8 cellular contexts compared by ENCODE assay signal in genomic region chr9:131727795-131728545, GRCh38. TPM values are rescaled to one million over a fixed set of nuclear protein-coding genes. Genes with fewer than 3 reads are reported as not detected.
DNase-seq lines count a peak whose midpoint lies in the region; ATAC-seq and TF ChIP-seq lines count a peak whose summit lies in the region.

No MANE protein-coding gene starts in this region.

- H3K36me3 ChIP-seq in Caco-2 (ENCODE audit: control insufficient read depth, insufficient read depth, low read length): no peaks in the 10 kb centered on the region

- H3K4me3 ChIP-seq in Caco-2 (ENCODE audit: low read depth, low read length): no peak overlapping the region

- ATAC-seq in HG02759 (IDR thresholded peaks at IDR 0.05; ENCODE audit: unreplicated experiment) (peak; percentile 24), GM18511 (IDR thresholded peaks at IDR 0.05; ENCODE audit: unreplicated experiment) (no peak)
- ATAC-seq in activated naive CD8-positive, alpha-beta T cell treated with anti-CD3 and anti-CD28 coated beads, Interleukin-2, amount 10 ng/mL, durations not matched to agents 7 days and 5 days (ENCODE audit: low read depth): peak; percentile 1

- DNase-seq in Caco-2 (no peak), mesothelial cell of epicardium (ENCODE audit: low spot score in 2 of 2, unreplicated experiment in 2 of 2) (no peak), GM10248 (ENCODE audit: extremely low spot score) (no peak), LoVo (ENCODE audit: low spot score) (no peak), NOMO-1 (lab: John Stamatoyannopoulos, UW; ENCODE audit: unreplicated experiment in 2 of 2) (no peak)
- no peak for DNase-seq in activated naive CD8-positive, alpha-beta T cell treated with anti-CD3 and anti-CD28 coated beads, Interleukin-2, amount 10 ng/mL, durations not matched to agents 7 days and 5 days

- H3K27me3 ChIP-seq in Caco-2 (replicated peaks; ENCODE audit: control insufficient read depth, insufficient read depth, low read length): no peaks in the 10 kb centered on the region

- no peak for TF ChIP-seq CTCF in Caco-2 (IDR thresholded peaks at IDR 0.05; ENCODE audit: insufficient read depth in 1 of 2, low read depth in 1 of 2, low read length in 1 of 2, severe bottlenecking in 1 of 2, unreplicated experiment in 1 of 2)
- no peak for TF ChIP-seq CTCF in mesothelial cell of epicardium (IDR thresholded peaks at IDR 0.05; ENCODE audit: unreplicated experiment)
- no peak for TF ChIP-seq CTCF in GM10248 (IDR thresholded peaks at IDR 0.05; ENCODE audit: control extremely low read depth, extremely low read depth, low read depth, missing control alignments)

- no peaks in the 10 kb centered on the region for H3K9me3 ChIP-seq in Caco-2

- peaks cover 16% of the 10 kb centered on the region for H3K36me3 Mint-ChIP-seq in Caco-2 (ENCODE audit: insufficient read depth, unreplicated experiment)
- peaks cover 13% of the 10 kb centered on the region for H3K36me3 Mint-ChIP-seq in activated naive CD8-positive, alpha-beta T cell treated with anti-CD3 and anti-CD28 coated beads, Interleukin-2, amount 10 ng/mL, durations not matched to agents 7 days and 5 days
- H3K36me3 Mint-ChIP-seq in mesothelial cell of epicardium: peaks cover 17% of the 10 kb centered on the region

- BruUV-seq in Caco-2 (replicated peaks; lab: Mats Ljungman, UMichigan): no TSS peak

- H3K27ac Mint-ChIP-seq in Caco-2 (ENCODE audit: unreplicated experiment) (peak overlapping the region; percentile 7), mesothelial cell of epicardium (peak overlapping the region; percentile 59)
- peak overlapping the region; percentile 94 for H3K27ac Mint-ChIP-seq in activated naive CD8-positive, alpha-beta T cell treated with anti-CD3 and anti-CD28 coated beads, Interleukin-2, amount 10 ng/mL, durations not matched to agents 7 days and 5 days

- no peaks in the 10 kb centered on the region for H3K9me3 Mint-ChIP-seq in Caco-2 (ENCODE audit: unreplicated experiment)
- H3K9me3 Mint-ChIP-seq in activated naive CD8-positive, alpha-beta T cell treated with anti-CD3 and anti-CD28 coated beads, Interleukin-2, amount 10 ng/mL, durations not matched to agents 7 days and 5 days: no peaks in the 10 kb centered on the region
- no peaks in the 10 kb centered on the region for H3K9me3 Mint-ChIP-seq in mesothelial cell of epicardium

- intact Hi-C loops in Caco-2 (cut with micrococcal nuclease; ENCODE audit: unreplicated experiment): no loop called here

- H3K4me1 Mint-ChIP-seq in Caco-2 (ENCODE audit: low read depth, unreplicated experiment) (peaks cover 18% of the 10 kb centered on the region), mesothelial cell of epicardium (peaks cover 26% of the 10 kb centered on the region)
- H3K4me1 Mint-ChIP-seq in activated naive CD8-positive, alpha-beta T cell treated with anti-CD3 and anti-CD28 coated beads, Interleukin-2, amount 10 ng/mL, durations not matched to agents 7 days and 5 days: peaks cover 74% of the 10 kb centered on the region

- CTCF ChIA-PET in Caco-2 (lab: Charles Lee): interaction anchor here (0.6 to 1.5 kb wide), 4 partner anchors 15 to 354 kb away, joined by 4 to 10 read pairs (median 6); no protein-coding TSS in a partner anchor
- CTCF ChIA-PET in GM10248 (lab: Yijun Ruan, JAX): interaction anchor here (1.0 to 8.2 kb wide), 12 partner anchors 9 to 137 kb away, joined by 3 to 84 read pairs (median 6); partner anchors contain the start of gene RAPGEF1

- H3K4me3 Mint-ChIP-seq in Caco-2 (ENCODE audit: unreplicated experiment) (no peak overlapping the region), mesothelial cell of epicardium (no peak overlapping the region)
- H3K4me3 Mint-ChIP-seq in activated naive CD8-positive, alpha-beta T cell treated with anti-CD3 and anti-CD28 coated beads, Interleukin-2, amount 10 ng/mL, durations not matched to agents 7 days and 5 days: peak overlapping the region; percentile 50

- H3K4me1 ChIP-seq in Caco-2: peaks cover 24% of the 10 kb centered on the region

- POLR2A ChIA-PET in Caco-2 (lab: Charles Lee) (no interaction called here), GM10248 (lab: Yijun Ruan, JAX) (interaction anchor here (0.8 to 2.6 kb wide), 5 partner anchors 8 to 50 kb away, joined by 4 to 11 read pairs (median 5); no protein-coding TSS in a partner anchor)
- POLR2A ChIA-PET in activated naive CD8-positive, alpha-beta T cell treated with anti-CD3 and anti-CD28 coated beads, Interleukin-2, amount 10 ng/mL, durations not matched to agents 7 days and 5 days (lab: Charles Lee): interaction anchor here (1.1 to 2.9 kb wide), 8 partner anchors 9 to 142 kb away, joined by 3 to 19 read pairs (median 7); partner anchors contain the start of gene RAPGEF1

- H3K27me3 Mint-ChIP-seq in Caco-2 (ENCODE audit: insufficient read depth, unreplicated experiment) (no peaks in the 10 kb centered on the region), mesothelial cell of epicardium (ENCODE audit: low read depth) (no peaks in the 10 kb centered on the region)
- H3K27me3 Mint-ChIP-seq in activated naive CD8-positive, alpha-beta T cell treated with anti-CD3 and anti-CD28 coated beads, Interleukin-2, amount 10 ng/mL, durations not matched to agents 7 days and 5 days: no peaks in the 10 kb centered on the region

RNA-seq across cellular contexts. Expression of gene RAPGEF1, which starts 11.9 kb away (rescaled TPM):
- 71.5 and 75.4 TPM in 2 replicates for total RNA-seq in Caco-2 (2022)
- total RNA-seq in activated naive CD8-positive, alpha-beta T cell treated with anti-CD3 and anti-CD28 coated beads, Interleukin-2, amount 10 ng/mL, durations not matched to agents 7 days and 5 days: 100 to 1,000 TPM; 129 to 131 TPM
- total RNA-seq in mesothelial cell of epicardium: 49.3 to 59.1 TPM (median 50.4 TPM) in 3 replicates

Comparison
In these comparisons a context has a peak if more than half of its experiments do, and no peak if none do; other contexts are left out.
1. H3K27ac Mint-ChIP-seq: peak in every context shown above with its lines; median percentile 94 in activated naive CD8-positive, alpha-beta T cell treated with anti-CD3 and anti-CD28 coated beads, Interleukin-2, amount 10 ng/mL, durations not matched to agents 7 days and 5 days; 59 in mesothelial cell of epicardium; 7 in Caco-2.